Comparison of ENCODE assay signal across 1 cellular context in the genomic region with DNA sequence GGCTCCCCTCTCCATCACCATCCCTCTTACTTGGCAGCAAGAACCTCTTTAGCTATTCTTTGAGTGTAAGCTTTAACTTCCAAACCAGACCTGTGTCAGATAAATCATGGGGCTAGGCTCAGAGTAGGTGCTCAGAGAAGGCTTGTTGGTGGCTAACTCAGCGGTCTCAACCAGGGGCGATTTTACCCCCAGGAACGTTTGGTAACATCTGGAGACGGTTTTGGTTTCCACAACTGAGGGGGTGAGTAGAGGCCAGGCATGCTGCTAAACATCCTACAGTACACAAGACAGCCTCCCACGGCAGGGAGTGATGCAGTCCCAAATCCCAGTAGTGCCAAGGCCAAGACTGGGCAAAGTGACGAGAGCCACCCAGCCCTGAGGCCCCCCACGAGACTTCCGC.
TF ChIP-seq lines count a peak whose summit lies in the region.

No MANE protein-coding gene starts in this region.

TF ChIP-seq in HepG2, 621 proteins besides CTCF, POLR2A, EP300 and RAD21 (continued from another document):
- TF ChIP-seq PHB2 (IDR thresholded peaks at IDR 0.05; ENCODE audit: partially characterized antibody) (no peak), KLF13 (CRISPR knock-in tag; IDR thresholded peaks at IDR 0.05) (no peak), ZNF142 (CRISPR knock-in tag; IDR thresholded peaks at IDR 0.05) (no peak), ZNF639 (CRISPR knock-in tag; conservative IDR thresholded peaks at IDR 0.05) (no peak), SMAD3 (CRISPR knock-in tag; IDR thresholded peaks at IDR 0.05) (no peak), ZNF569 (CRISPR knock-in tag; IDR thresholded peaks at IDR 0.05; ENCODE audit: borderline replicate concordance) (no peak), ZBTB7B (CRISPR knock-in tag; IDR thresholded peaks at IDR 0.05) (no peak), GMEB2 (CRISPR knock-in tag; IDR thresholded peaks at IDR 0.05; ENCODE audit: low read depth) (no peak)
